In the genomic region with DNA sequence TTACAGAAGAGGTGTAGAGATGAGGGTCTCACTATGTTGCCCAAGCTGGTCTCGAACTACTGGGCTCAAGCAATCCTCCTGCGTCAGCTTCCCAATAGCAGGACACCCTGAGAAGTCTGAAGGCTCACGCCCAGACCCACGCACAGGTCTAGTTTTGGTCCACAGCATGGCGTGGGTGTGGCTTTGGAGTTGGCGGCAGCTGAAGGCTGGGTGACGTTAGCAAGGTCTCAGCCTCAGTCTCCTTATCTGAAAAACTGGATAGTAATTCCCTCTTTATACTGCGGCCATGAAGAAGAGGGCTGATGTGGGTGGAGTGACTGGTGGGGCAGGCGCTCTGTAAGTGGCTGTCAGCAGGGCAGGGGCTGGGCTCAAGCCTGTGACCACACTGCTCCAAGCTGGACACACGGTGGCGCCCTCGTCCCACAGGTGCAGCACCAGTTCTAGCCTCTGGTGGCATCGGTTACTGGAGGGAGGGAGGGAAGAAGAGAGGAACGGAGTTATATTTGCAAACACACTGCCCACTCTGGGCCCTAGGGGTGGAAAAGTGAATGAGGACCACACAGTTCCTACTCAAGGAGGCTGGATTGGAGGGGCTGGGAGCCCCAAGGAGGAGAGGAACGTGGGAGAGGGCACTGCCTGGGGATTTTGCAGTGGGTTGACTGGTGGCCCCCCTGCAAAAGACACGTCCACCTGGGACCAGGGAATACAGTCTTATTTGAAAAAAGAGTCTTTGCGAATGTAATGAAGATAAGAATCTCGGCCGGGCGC, we compare ENCODE assay signal across 8 cellular contexts. TPM values are rescaled to one million over a fixed set of nuclear protein-coding genes. Genes with fewer than 3 reads are reported as not detected.
A peak's percentile ranks its signal among the peaks of the same experiment; 100 is the strongest.
DNase-seq lines count a peak whose midpoint lies in the region; ATAC-seq and TF ChIP-seq lines count a peak whose summit lies in the region.

No MANE protein-coding gene starts in this region.

- H3K27me3 Mint-ChIP-seq in central memory CD8-positive, alpha-beta T cell, result peaks cover 39% of the 10 kb centered on the region

- peak; percentile 47 for DNase-seq in AG04449 (ENCODE audit: low read depth, low spot score)
- peak; percentile 71 for DNase-seq in NCI-H510A treated with DMSO at 0.1 percent for 48 hours (lab: John Stamatoyannopoulos, UW)
- peak; percentile 83 for DNase-seq in activated CD4-positive, alpha-beta T cell treated with anti-CD3 and anti-CD28 coated beads for 1 hour
- peak; percentile 82 to 84 for DNase-seq in central memory CD8-positive, alpha-beta T cell (ENCODE audit: low spot score in 2 of 2)
- peak; percentile 93 for DNase-seq in left colon
- peak; percentile 93 to 94 for DNase-seq in stimulated activated CD4-positive, alpha-beta T cell treated with anti-CD3 and anti-CD28 coated beads, Interleukin-2, amount 100 ng/mL, for 24 hours

- CTCF ChIA-PET in AG04449 (lab: Yijun Ruan, JAX), result interaction anchor here (0.7 to 16.8 kb wide), 21 partner anchors 9 to 325 kb away, joined by 3 to 728 read pairs (median 4); a partner anchor contains a TSS

- peak; percentile 98 for TF ChIP-seq CTCF in AG04449 (IDR thresholded peaks at IDR 0.05; ENCODE audit: insufficient read depth, low read length, missing control alignments)

- POLR2A ChIA-PET in AG04449 (lab: Yijun Ruan, JAX), result no interaction called here

- peaks cover 29% of the 10 kb centered on the region for H3K4me1 Mint-ChIP-seq in central memory CD8-positive, alpha-beta T cell

- intact Hi-C loops in left colon (cut with DNase I, micrococcal nuclease), result loop anchor here in 1 of 2 donors (5.0 to 10.0 kb wide), 2 partner anchors 34 to 56 kb away; no protein-coding TSS in a partner anchor

- H3K9me3 Mint-ChIP-seq in central memory CD8-positive, alpha-beta T cell, result no peaks in the 10 kb centered on the region

- H3K4me3 Mint-ChIP-seq in central memory CD8-positive, alpha-beta T cell, result peak overlapping the region; percentile 46

- no peak overlapping the region for H3K27ac Mint-ChIP-seq in central memory CD8-positive, alpha-beta T cell (ENCODE audit: low read depth)

- no peak overlapping the region for H3K4me3 ChIP-seq in AG04449 (ENCODE audit: low read depth, low read length)

- peaks cover 1% of the 10 kb centered on the region for H3K36me3 Mint-ChIP-seq in central memory CD8-positive, alpha-beta T cell (ENCODE audit: insufficient read depth)

- peak; percentile 76 for ATAC-seq in GM18868 (IDR thresholded peaks at IDR 0.05; ENCODE audit: unreplicated experiment)
- peak; percentile 89 for ATAC-seq in HG03159 (IDR thresholded peaks at IDR 0.05; ENCODE audit: unreplicated experiment)
- ATAC-seq in central memory CD8-positive, alpha-beta T cell (replicated peaks; ENCODE audit: extremely low read depth, poor library complexity, severe bottlenecking), result peak; percentile 98
- ATAC-seq in left colon, result peak; percentile 95

RNA-seq across cellular contexts. Expression of a gene that starts 19.6 kb away (rescaled TPM):
- 10 to 100 TPM; 64.1 to 66.4 TPM for total RNA-seq in left colon

RNA-seq across cellular contexts. Expression of a gene that starts 21.5 kb away (rescaled TPM):
- 10 to 100 TPM; 52.2 to 64.1 TPM for total RNA-seq in left colon

RNA-seq across cellular contexts. Expression of a gene that starts 41.1 kb away (rescaled TPM):
- total RNA-seq in left colon, result 10 to 100 TPM; 42.9 to 44.5 TPM

RNA-seq across cellular contexts. Expression of a gene that starts 52.6 kb away (rescaled TPM):
- total RNA-seq in left colon, result 10 to 100 TPM; 10.4 to 11.2 TPM
